ENCODE assay signal across 13 cellular contexts in genomic region chr11:64307795-64308194, GRCh38. TPM values are rescaled to one million over a fixed set of nuclear protein-coding genes. Genes with fewer than 3 reads are reported as not detected.
DNase-seq lines count a peak whose midpoint lies in the region; ATAC-seq, FAIRE-seq and TF ChIP-seq lines count a peak whose summit lies in the region.
"Not testable (repeated sequence)": the region's sequence is repeated elsewhere in the genome, so short reads cannot be mapped to it uniquely, and the experiment has no call there.
"Had no signal": no experiment of that assay in that cellular context is flagged by ENCODE, and none has a peak within 500 bp of the region (broad histone marks: within the 10 kb centered on the region; RNA-seq: fewer than 3 reads in every experiment).

No MANE protein-coding gene starts in this region.

- POLR2A ChIA-PET in A673 (lab: Charles Lee; ENCODE audit: low non-redundant PET): not testable (repeated sequence)
- POLR2A ChIA-PET in activated CD4-positive, alpha-beta T cell treated with anti-CD3 and anti-CD28 coated beads, Interleukin-2, amount 10 ng/mL, durations not matched to agents 7 days and 5 days (lab: Charles Lee): interaction anchor here (0.6 kb wide), 1 partner anchor 10 kb away, joined by 4 read pairs; the partner anchor contains the start of gene PRDX5
- POLR2A ChIA-PET in HepG2 (lab: Yijun Ruan, JAX): interaction anchor here (5.5 kb wide), 1 partner anchor 9 kb away, joined by 103 read pairs; the partner anchor contains the start of genes PRDX5 and TRMT112

- peaks cover 45% of the 10 kb centered on the region for H3K4me1 Mint-ChIP-seq in activated CD4-positive, alpha-beta T cell treated with anti-CD3 and anti-CD28 coated beads, Interleukin-2, amount 10 ng/mL, durations not matched to agents 7 days and 5 days
- H3K4me1 Mint-ChIP-seq in activated naive CD4-positive, alpha-beta T cell treated with anti-CD3 and anti-CD28 coated beads, Interleukin-2, amount 50 U/mL, for 24 hours: peaks cover 28% of the 10 kb centered on the region
- H3K4me1 Mint-ChIP-seq in neural progenitor cell: peaks cover 16% of the 10 kb centered on the region

- H3K4me3 ChIP-seq in A673 (ENCODE audit: low read depth, low read length, poor library complexity, severe bottlenecking); DOHH2 (ENCODE audit: low read length); colonic mucosa; HepG2 (replicated peaks in 1 of 3; ENCODE audit: insufficient read depth in 1 of 3, low read depth in 2 of 3, low read length in 3 of 3); neural progenitor cell: not testable (repeated sequence)
- H3K4me3 ChIP-seq in Peyer's patch: peak overlapping the region in 2 of 4 donors; percentile 96 to 97

- CTCF ChIA-PET in A673 (lab: Charles Lee); HepG2 (lab: Yijun Ruan, JAX; ENCODE audit: low intra/inter-chr PET ratio, low total read pairs): not testable (repeated sequence)
- CTCF ChIA-PET in activated CD4-positive, alpha-beta T cell treated with anti-CD3 and anti-CD28 coated beads, Interleukin-2, amount 10 ng/mL, durations not matched to agents 7 days and 5 days (lab: Charles Lee): interaction anchor here (1.2 to 5.3 kb wide), 2 partner anchors 9 to 24 kb away, joined by 3 to 35 read pairs; partner anchors contain the start of genes PRDX5 and TRMT112

- not testable (repeated sequence) for FAIRE-seq in HepG2 (lab: Jason Lieb, UNC)

- peak overlapping the region; percentile 28 for H3K27ac Mint-ChIP-seq in activated CD4-positive, alpha-beta T cell treated with anti-CD3 and anti-CD28 coated beads, Interleukin-2, amount 10 ng/mL, durations not matched to agents 7 days and 5 days
- not testable (repeated sequence) for H3K27ac Mint-ChIP-seq in activated naive CD4-positive, alpha-beta T cell treated with anti-CD3 and anti-CD28 coated beads, Interleukin-2, amount 50 U/mL, for 24 hours
- peak overlapping the region; percentile 25 for H3K27ac Mint-ChIP-seq in neural progenitor cell

- not testable (repeated sequence) for H2AFZ ChIP-seq in HepG2 (ENCODE audit: low read length); neural progenitor cell (replicated peaks)

- peaks cover 56% of the 10 kb centered on the region for H3K79me2 ChIP-seq in DOHH2 (ENCODE audit: control insufficient read depth, low read length)
- H3K79me2 ChIP-seq in HepG2 (ENCODE audit: insufficient read depth, low read length): peaks cover 15% of the 10 kb centered on the region
- peaks cover 18% of the 10 kb centered on the region for H3K79me2 ChIP-seq in neural progenitor cell (ENCODE audit: low read depth)

- not testable (repeated sequence) for BruUV-seq in A673 (replicated peaks; lab: Mats Ljungman, UMichigan); HepG2 (replicated peaks; lab: Mats Ljungman, UMichigan)

- not testable (repeated sequence) for ATAC-seq in HepG2

- in situ Hi-C loops in HepG2 (cut with HindIII; ENCODE audit: extremely low pct_ligation_motif_present, low pct_unique_long_range_greater_than_20kb): not testable (repeated sequence)

- not testable (repeated sequence) for H3F3A ChIP-seq in DOHH2 (ENCODE audit: control insufficient read depth, insufficient read depth)
- H3F3A ChIP-seq in neural progenitor cell (ENCODE audit: low read depth): peaks cover 14% of the 10 kb centered on the region

- WGBS in HepG2 (ENCODE audit: low lambda C conversion rate): 93% methylated on average over 5 of the region's 5 CpGs

- not testable (repeated sequence) for H4K20me1 ChIP-seq in DOHH2 (ENCODE audit: control insufficient read depth, insufficient read depth, low read depth, low read length); HepG2 (ENCODE audit: insufficient read depth, low read length)
- H4K20me1 ChIP-seq in neural progenitor cell (ENCODE audit: low read depth): peaks cover 18% of the 10 kb centered on the region

- H3K9ac ChIP-seq in colonic mucosa (ENCODE audit: low read depth in 2 of 2, low read length in 2 of 2): peak overlapping the region; percentile 65 to 98
- H3K9ac ChIP-seq in HepG2 (ENCODE audit: insufficient read depth, low read depth, low read length): peak overlapping the region; percentile 81; the same call in 1 of the 2 replicates
- H3K9ac ChIP-seq in neural progenitor cell: not testable (repeated sequence)

- H3K4me1 ChIP-seq in A673 (ENCODE audit: insufficient read depth, low read length, poor library complexity, severe bottlenecking) (peaks cover 12% of the 10 kb centered on the region), DOHH2 (ENCODE audit: control insufficient read depth, low read length) (peaks cover 26% of the 10 kb centered on the region), Peyer's patch (peaks cover 3 to 40% (median 13%) of the 10 kb centered on the region in 4 donors), colonic mucosa (peaks cover 13% of the 10 kb centered on the region), HepG2 (ENCODE audit: insufficient read depth, low read length) (peaks cover 61% of the 10 kb centered on the region)
- not testable (repeated sequence) for H3K4me1 ChIP-seq in neural progenitor cell

- H3K27me3 Mint-ChIP-seq in activated CD4-positive, alpha-beta T cell treated with anti-CD3 and anti-CD28 coated beads, Interleukin-2, amount 10 ng/mL, durations not matched to agents 7 days and 5 days; activated naive CD4-positive, alpha-beta T cell treated with anti-CD3 and anti-CD28 coated beads, Interleukin-2, amount 50 U/mL, for 24 hours: not testable (repeated sequence)
- peaks cover 12% of the 10 kb centered on the region for H3K27me3 Mint-ChIP-seq in neural progenitor cell (ENCODE audit: insufficient read depth, low read depth)

- intact Hi-C loops in A673 (cut with micrococcal nuclease; ENCODE audit: unreplicated experiment); colonic mucosa (cut with DNase I): not testable (repeated sequence)
- intact Hi-C loops in HepG2 (cut with micrococcal nuclease; ENCODE audit: unreplicated experiment): loop anchor here (10.0 kb wide), 1 partner anchor 123 kb away; the partner anchor contains the start of gene STIP1

- not testable (repeated sequence) for H3K9me3 ChIP-seq in A673 (ENCODE audit: low read depth, low read length, poor library complexity, severe bottlenecking); DOHH2 (ENCODE audit: control insufficient read depth, insufficient read depth, low read length); Peyer's patch; colonic mucosa; HepG2 (ENCODE audit: low read length); neural progenitor cell (ENCODE audit: low read depth)

- not testable (repeated sequence) for DNase-seq in A673 (ENCODE audit: low spot score); Peyer's patch; activated CD4-positive, alpha-beta T cell treated with anti-CD3 and anti-CD28 coated beads, Interleukin-2, amount 10 ng/mL, durations not matched to agents 7 days and 5 days; colonic mucosa; HepG2 (ENCODE audit: low spot score); neural progenitor cell (ENCODE audit: low spot score)

- TF ChIP-seq POLR2A in Peyer's patch (IDR thresholded peaks at IDR 0.05); HepG2 (IDR thresholded peaks at IDR 0.05; ENCODE audit: insufficient read depth in 1 of 2, low read depth in 2 of 2, low read length in 2 of 2): not testable (repeated sequence)

- H3K4me2 ChIP-seq in DOHH2 (ENCODE audit: low read length): peak overlapping the region; percentile 87; the same call in 1 of the 2 replicates
- H3K4me2 ChIP-seq in HepG2 (ENCODE audit: low read depth, low read length): peak overlapping the region; percentile 97
- H3K4me2 ChIP-seq in neural progenitor cell: not testable (repeated sequence)

- TF ChIP-seq EP300 in HepG2 (IDR thresholded peaks at IDR 0.05; ENCODE audit: low read depth in 2 of 2, low read length in 2 of 2); HepG2 (CRISPR knock-in tag; IDR thresholded peaks at IDR 0.05; ENCODE audit: borderline replicate concordance): not testable (repeated sequence)

- not testable (repeated sequence) for H3K9me2 ChIP-seq in DOHH2 (replicated peaks; ENCODE audit: control insufficient read depth, low read length)

- TF ChIP-seq CTCF in A673 (conservative IDR thresholded peaks at IDR 0.05; ENCODE audit: low read depth, low read length); DOHH2 (IDR thresholded peaks at IDR 0.05; ENCODE audit: low read depth, low read length, poor library complexity, severe bottlenecking); Peyer's patch (IDR thresholded peaks at IDR 0.05); colonic mucosa (IDR thresholded peaks at IDR 0.05); HepG2 (CRISPR knock-in tag; IDR thresholded peaks at IDR 0.05); neural progenitor cell (IDR thresholded peaks at IDR 0.05): not testable (repeated sequence)

- peak overlapping the region; percentile 14 for H3K27ac ChIP-seq in A673 (ENCODE audit: low read depth, low read length, poor library complexity, severe bottlenecking)
- not testable (repeated sequence) for H3K27ac ChIP-seq in DOHH2 (ENCODE audit: low read depth, low read length); colonic mucosa; neural progenitor cell
- peak overlapping the region in 3 of 4 donors; percentile 85 to 100 (median 98) for H3K27ac ChIP-seq in Peyer's patch
- H3K27ac ChIP-seq in HepG2 (ENCODE audit: extremely low read length, insufficient read depth, low read length): peak overlapping the region; percentile 82

- H3K36me3 ChIP-seq in A673 (ENCODE audit: insufficient read depth, low read length, poor library complexity, severe bottlenecking); colonic mucosa; HepG2 (replicated peaks in 1 of 2; ENCODE audit: control insufficient read depth in 1 of 2, insufficient read depth in 2 of 2, low read length in 2 of 2); neural progenitor cell: not testable (repeated sequence)
- H3K36me3 ChIP-seq in DOHH2 (ENCODE audit: control insufficient read depth, low read length) (peaks cover 44% of the 10 kb centered on the region), Peyer's patch (peaks cover 0 to 16% (median 0%) of the 10 kb centered on the region in 3 donors)

- H3K9me3 Mint-ChIP-seq in activated CD4-positive, alpha-beta T cell treated with anti-CD3 and anti-CD28 coated beads, Interleukin-2, amount 10 ng/mL, durations not matched to agents 7 days and 5 days; activated naive CD4-positive, alpha-beta T cell treated with anti-CD3 and anti-CD28 coated beads, Interleukin-2, amount 50 U/mL, for 24 hours; neural progenitor cell: not testable (repeated sequence)

- TF ChIP-seq RAD21 in HepG2 (CRISPR knock-in tag; IDR thresholded peaks at IDR 0.05): not testable (repeated sequence)

- H3K36me3 Mint-ChIP-seq in activated CD4-positive, alpha-beta T cell treated with anti-CD3 and anti-CD28 coated beads, Interleukin-2, amount 10 ng/mL, durations not matched to agents 7 days and 5 days (ENCODE audit: low read depth): peaks cover 16% of the 10 kb centered on the region
- not testable (repeated sequence) for H3K36me3 Mint-ChIP-seq in activated naive CD4-positive, alpha-beta T cell treated with anti-CD3 and anti-CD28 coated beads, Interleukin-2, amount 50 U/mL, for 24 hours; neural progenitor cell

- H3K4me3 Mint-ChIP-seq in activated CD4-positive, alpha-beta T cell treated with anti-CD3 and anti-CD28 coated beads, Interleukin-2, amount 10 ng/mL, durations not matched to agents 7 days and 5 days: peak overlapping the region; percentile 87
- peak overlapping the region; percentile 45 for H3K4me3 Mint-ChIP-seq in activated naive CD4-positive, alpha-beta T cell treated with anti-CD3 and anti-CD28 coated beads, Interleukin-2, amount 50 U/mL, for 24 hours
- peak overlapping the region; percentile 71 for H3K4me3 Mint-ChIP-seq in neural progenitor cell

- not testable (repeated sequence) for H3K27me3 ChIP-seq in A673 (replicated peaks; ENCODE audit: insufficient read depth, low read depth, low read length, poor library complexity); DOHH2 (ENCODE audit: control insufficient read depth, low read length); Peyer's patch; colonic mucosa; HepG2 (ENCODE audit: control insufficient read depth in 1 of 2, insufficient read depth in 2 of 2, low read length in 2 of 2)
- peaks cover 15% of the 10 kb centered on the region for H3K27me3 ChIP-seq in neural progenitor cell

RNA-seq across cellular contexts. Expression of gene ESRRA, which starts 2.5 kb away (rescaled TPM):
- total RNA-seq in A673 (2021): 56.2 and 63.8 TPM in 2 replicates
- total RNA-seq in Peyer's patch: 100 to 1,000 TPM; 151 to 460 (median 341) TPM
- 10 to 100 TPM; 24.8 to 32.0 TPM for total RNA-seq in activated CD4-positive, alpha-beta T cell treated with anti-CD3 and anti-CD28 coated beads, Interleukin-2, amount 10 ng/mL, durations not matched to agents 7 days and 5 days
- total RNA-seq in colonic mucosa: 100 to 1,000 TPM; 150 to 187 TPM
- total RNA-seq in HepG2 (2016; rRNA removed; fragmentation: Illumina TruSeq; extraction: Trizol): 28.3 and 36.3 TPM in 2 replicates
- 21.0 and 23.1 TPM in 2 replicates for total RNA-seq in HepG2 (2016; cell fraction: cytosol; rRNA removed; fragmentation: Illumina TruSeq; extraction: Trizol; ENCODE audit: low read depth)
- 26.0 and 36.9 TPM in 2 replicates for total RNA-seq in HepG2 (2016; cell fraction: insoluble cytoplasmic fraction; rRNA removed; fragmentation: Illumina TruSeq; extraction: Trizol)
- total RNA-seq in HepG2 (2016; cell fraction: membrane; rRNA removed; fragmentation: Illumina TruSeq; extraction: Trizol): 46.3 and 50.0 TPM in 2 replicates
- 18.8 and 23.8 TPM in 2 replicates for total RNA-seq in HepG2 (2016; cell fraction: nucleus; rRNA removed; fragmentation: Illumina TruSeq; extraction: Trizol)
- 18.1 and 24.3 TPM in 2 replicates for polyA plus RNA-seq in HepG2 (2011; rRNA removed)
- polyA plus RNA-seq in HepG2 (2011; cell fraction: cytosol; rRNA removed): 23.6 and 37.4 TPM in 2 replicates
- 31.2 and 32.0 TPM in 2 replicates for polyA plus RNA-seq in HepG2 (2011; cell fraction: nucleus; rRNA removed)
- polyA plus RNA-seq in HepG2 (2012): 15.3 and 20.7 TPM in 2 replicates
- polyA plus RNA-seq in HepG2 (2016; cell fraction: cytosol; fragmentation: Illumina TruSeq; extraction: Trizol; ENCODE audit: low read depth): 15.0 and 16.3 TPM in 2 replicates
- 19.1 and 21.1 TPM in 2 replicates for polyA plus RNA-seq in HepG2 (2016; cell fraction: insoluble cytoplasmic fraction; fragmentation: Illumina TruSeq; extraction: Trizol; ENCODE audit: low read depth)
- 25.2 and 26.9 TPM in 2 replicates for polyA plus RNA-seq in HepG2 (2016; cell fraction: membrane; fragmentation: Illumina TruSeq; extraction: Trizol; ENCODE audit: low read depth)
- polyA plus RNA-seq in HepG2 (2016; cell fraction: nucleus; fragmentation: Illumina TruSeq; extraction: Trizol; ENCODE audit: insufficient read depth, low read depth): 37.3 and 45.3 TPM in 2 replicates
- 28.9 and 57.4 TPM in 2 replicates for polyA minus RNA-seq in HepG2 (2011; rRNA and poly(A)+ RNA removed; ENCODE audit: low replicate concordance)
- polyA minus RNA-seq in HepG2 (2011; cell fraction: cytosol; rRNA and poly(A)+ RNA removed): 13.1 and 14.8 TPM in 2 replicates
- 10.8 and 12.1 TPM in 2 replicates for polyA minus RNA-seq in HepG2 (2011; cell fraction: nucleus; rRNA and poly(A)+ RNA removed)
- 5.5 and 22.0 TPM in 2 replicates for total RNA-seq in neural progenitor cell (ENCODE audit: low replicate concordance)

RNA-seq across cellular contexts. Expression of gene CATSPERZ, which starts 7.6 kb away (rescaled TPM):
- total RNA-seq in A673 (2021): 1.4 TPM in 1 of 2 replicates, not detected in the other
- total RNA-seq in Peyer's patch: 1 to 10 TPM in 1 of 4 donors, not detected in 3; 9.9 TPM
- not detected for total RNA-seq in activated CD4-positive, alpha-beta T cell treated with anti-CD3 and anti-CD28 coated beads, Interleukin-2, amount 10 ng/mL, durations not matched to agents 7 days and 5 days
- under 1 TPM in 1 of 2 donors, not detected in 1; 0.56 TPM for total RNA-seq in colonic mucosa
- 0.22 and 0.73 TPM in 2 replicates for total RNA-seq in HepG2 (2016; rRNA removed; fragmentation: Illumina TruSeq; extraction: Trizol)
- not detected in 2 replicates for total RNA-seq in HepG2 (2016; cell fraction: cytosol; rRNA removed; fragmentation: Illumina TruSeq; extraction: Trizol; ENCODE audit: low read depth)
- total RNA-seq in HepG2 (2016; cell fraction: insoluble cytoplasmic fraction; rRNA removed; fragmentation: Illumina TruSeq; extraction: Trizol): 0.49 and 0.52 TPM in 2 replicates
- 0.34 TPM in 1 of 2 replicates, not detected in the other for total RNA-seq in HepG2 (2016; cell fraction: membrane; rRNA removed; fragmentation: Illumina TruSeq; extraction: Trizol)
- total RNA-seq in HepG2 (2016; cell fraction: nucleus; rRNA removed; fragmentation: Illumina TruSeq; extraction: Trizol): not detected in 2 replicates
- polyA plus RNA-seq in HepG2 (2011; rRNA removed): 0.16 and 0.48 TPM in 2 replicates
- polyA plus RNA-seq in HepG2 (2011; cell fraction: cytosol; rRNA removed): 0.26 and 0.66 TPM in 2 replicates
- polyA plus RNA-seq in HepG2 (2011; cell fraction: nucleus; rRNA removed): 0.38 TPM in 1 of 2 replicates, not detected in the other
- polyA plus RNA-seq in HepG2 (2012): 0.23 TPM in 1 of 2 replicates, not detected in the other
- polyA plus RNA-seq in HepG2 (2016; cell fraction: cytosol; fragmentation: Illumina TruSeq; extraction: Trizol; ENCODE audit: low read depth): 0.15 and 0.65 TPM in 2 replicates
- 0.59 TPM in 1 of 2 replicates, not detected in the other for polyA plus RNA-seq in HepG2 (2016; cell fraction: insoluble cytoplasmic fraction; fragmentation: Illumina TruSeq; extraction: Trizol; ENCODE audit: low read depth)
- polyA plus RNA-seq in HepG2 (2016; cell fraction: membrane; fragmentation: Illumina TruSeq; extraction: Trizol; ENCODE audit: low read depth): 0.44 TPM in 1 of 2 replicates, not detected in the other
- polyA plus RNA-seq in HepG2 (2016; cell fraction: nucleus; fragmentation: Illumina TruSeq; extraction: Trizol; ENCODE audit: insufficient read depth, low read depth): 1.2 TPM in 1 of 2 replicates, not detected in the other
- polyA minus RNA-seq in HepG2 (2011; rRNA and poly(A)+ RNA removed; ENCODE audit: low replicate concordance): 0.42 TPM in 1 of 2 replicates, not detected in the other
- not detected in 2 replicates for polyA minus RNA-seq in HepG2 (2011; cell fraction: cytosol; rRNA and poly(A)+ RNA removed)
- polyA minus RNA-seq in HepG2 (2011; cell fraction: nucleus; rRNA and poly(A)+ RNA removed): not detected in 2 replicates
- 0.22 TPM in 1 of 2 replicates, not detected in the other for total RNA-seq in neural progenitor cell (ENCODE audit: low replicate concordance)
- total RNA-seq: lower lobe of right lung, osteoblast, skeletal muscle tissue, suprapubic skin had no signal
- polyA plus RNA-seq: fibroblast of lung had no signal

RNA-seq across cellular contexts. Expression of gene TRMT112, which starts 9.6 kb away (rescaled TPM):
- total RNA-seq in A673 (2021): 254 and 270 TPM in 2 replicates
- 100 to 1,000 TPM in 1 of 4 donors, 10 to 100 TPM in 3; 55.3 to 163 (median 63.1) TPM for total RNA-seq in Peyer's patch
- total RNA-seq in activated CD4-positive, alpha-beta T cell treated with anti-CD3 and anti-CD28 coated beads, Interleukin-2, amount 10 ng/mL, durations not matched to agents 7 days and 5 days: 100 to 1,000 TPM; 160 to 171 TPM
- 100 to 1,000 TPM in 1 of 2 donors, 10 to 100 TPM in 1; 75.9 to 184 TPM for total RNA-seq in colonic mucosa
- 409 and 492 TPM in 2 replicates for total RNA-seq in HepG2 (2016; rRNA removed; fragmentation: Illumina TruSeq; extraction: Trizol)
- 143 and 170 TPM in 2 replicates for total RNA-seq in HepG2 (2016; cell fraction: cytosol; rRNA removed; fragmentation: Illumina TruSeq; extraction: Trizol; ENCODE audit: low read depth)
- 431 and 531 TPM in 2 replicates for total RNA-seq in HepG2 (2016; cell fraction: insoluble cytoplasmic fraction; rRNA removed; fragmentation: Illumina TruSeq; extraction: Trizol)
- 166 and 190 TPM in 2 replicates for total RNA-seq in HepG2 (2016; cell fraction: membrane; rRNA removed; fragmentation: Illumina TruSeq; extraction: Trizol)
- total RNA-seq in HepG2 (2016; cell fraction: nucleus; rRNA removed; fragmentation: Illumina TruSeq; extraction: Trizol): 130 and 144 TPM in 2 replicates
- 151 and 186 TPM in 2 replicates for polyA plus RNA-seq in HepG2 (2011; rRNA removed)
- 301 and 330 TPM in 2 replicates for polyA plus RNA-seq in HepG2 (2011; cell fraction: cytosol; rRNA removed)
- 78.5 and 80.8 TPM in 2 replicates for polyA plus RNA-seq in HepG2 (2011; cell fraction: nucleus; rRNA removed)
- 233 and 237 TPM in 2 replicates for polyA plus RNA-seq in HepG2 (2012)
- 138 and 154 TPM in 2 replicates for polyA plus RNA-seq in HepG2 (2016; cell fraction: cytosol; fragmentation: Illumina TruSeq; extraction: Trizol; ENCODE audit: low read depth)
- polyA plus RNA-seq in HepG2 (2016; cell fraction: insoluble cytoplasmic fraction; fragmentation: Illumina TruSeq; extraction: Trizol; ENCODE audit: low read depth): 410 and 435 TPM in 2 replicates
- 153 and 156 TPM in 2 replicates for polyA plus RNA-seq in HepG2 (2016; cell fraction: membrane; fragmentation: Illumina TruSeq; extraction: Trizol; ENCODE audit: low read depth)
- polyA plus RNA-seq in HepG2 (2016; cell fraction: nucleus; fragmentation: Illumina TruSeq; extraction: Trizol; ENCODE audit: insufficient read depth, low read depth): 204 and 210 TPM in 2 replicates
- polyA minus RNA-seq in HepG2 (2011; rRNA and poly(A)+ RNA removed; ENCODE audit: low replicate concordance): 77.3 and 151 TPM in 2 replicates
- polyA minus RNA-seq in HepG2 (2011; cell fraction: cytosol; rRNA and poly(A)+ RNA removed): 51.7 and 73.4 TPM in 2 replicates
- polyA minus RNA-seq in HepG2 (2011; cell fraction: nucleus; rRNA and poly(A)+ RNA removed): 24.2 and 30.1 TPM in 2 replicates
- 257 and 284 TPM in 2 replicates for total RNA-seq in neural progenitor cell (ENCODE audit: low replicate concordance)

RNA-seq across cellular contexts. Expression of gene PRDX5, which starts 10.1 kb away (rescaled TPM):
- total RNA-seq in A673 (2021) (206 and 221 TPM in 2 replicates), Peyer's patch (100 to 1,000 TPM; 202 to 345 (median 268) TPM), colonic mucosa (100 to 1,000 TPM; 301 to 425 TPM), HepG2 (2016; rRNA removed; fragmentation: Illumina TruSeq; extraction: Trizol) (215 and 266 TPM in 2 replicates), neural progenitor cell (ENCODE audit: low replicate concordance) (111 and 182 TPM in 2 replicates)
- 100 to 1,000 TPM in 1 of 2 experiments, 10 to 100 TPM in 1; 97.4 to 106 TPM for total RNA-seq in activated CD4-positive, alpha-beta T cell treated with anti-CD3 and anti-CD28 coated beads, Interleukin-2, amount 10 ng/mL, durations not matched to agents 7 days and 5 days
- 189 and 238 TPM in 2 replicates for total RNA-seq in HepG2 (2016; cell fraction: cytosol; rRNA removed; fragmentation: Illumina TruSeq; extraction: Trizol; ENCODE audit: low read depth)
- 225 and 290 TPM in 2 replicates for total RNA-seq in HepG2 (2016; cell fraction: insoluble cytoplasmic fraction; rRNA removed; fragmentation: Illumina TruSeq; extraction: Trizol)
- total RNA-seq in HepG2 (2016; cell fraction: membrane; rRNA removed; fragmentation: Illumina TruSeq; extraction: Trizol): 184 and 217 TPM in 2 replicates
- total RNA-seq in HepG2 (2016; cell fraction: nucleus; rRNA removed; fragmentation: Illumina TruSeq; extraction: Trizol): 61.4 and 65.1 TPM in 2 replicates
- polyA plus RNA-seq in HepG2 (2011; rRNA removed): 288 and 311 TPM in 2 replicates
- polyA plus RNA-seq in HepG2 (2011; cell fraction: cytosol; rRNA removed): 480 and 511 TPM in 2 replicates
- polyA plus RNA-seq in HepG2 (2011; cell fraction: nucleus; rRNA removed): 86.1 and 95.5 TPM in 2 replicates
- polyA plus RNA-seq in HepG2 (2012): 188 and 213 TPM in 2 replicates
- polyA plus RNA-seq in HepG2 (2016; cell fraction: cytosol; fragmentation: Illumina TruSeq; extraction: Trizol; ENCODE audit: low read depth): 258 and 314 TPM in 2 replicates
- 351 and 378 TPM in 2 replicates for polyA plus RNA-seq in HepG2 (2016; cell fraction: insoluble cytoplasmic fraction; fragmentation: Illumina TruSeq; extraction: Trizol; ENCODE audit: low read depth)
- polyA plus RNA-seq in HepG2 (2016; cell fraction: membrane; fragmentation: Illumina TruSeq; extraction: Trizol; ENCODE audit: low read depth): 187 and 232 TPM in 2 replicates
- 155 and 156 TPM in 2 replicates for polyA plus RNA-seq in HepG2 (2016; cell fraction: nucleus; fragmentation: Illumina TruSeq; extraction: Trizol; ENCODE audit: insufficient read depth, low read depth)
- 66.0 and 255 TPM in 2 replicates for polyA minus RNA-seq in HepG2 (2011; rRNA and poly(A)+ RNA removed; ENCODE audit: low replicate concordance)
- polyA minus RNA-seq in HepG2 (2011; cell fraction: cytosol; rRNA and poly(A)+ RNA removed): 56.2 and 60.1 TPM in 2 replicates
- 17.0 and 18.0 TPM in 2 replicates for polyA minus RNA-seq in HepG2 (2011; cell fraction: nucleus; rRNA and poly(A)+ RNA removed)

RNA-seq across cellular contexts. Expression of gene KCNK4, which starts 16.7 kb away (rescaled TPM):
- 0.26 TPM in 1 of 2 replicates, not detected in the other for total RNA-seq in A673 (2021)
- total RNA-seq in Peyer's patch: not detected
- not detected for total RNA-seq in activated CD4-positive, alpha-beta T cell treated with anti-CD3 and anti-CD28 coated beads, Interleukin-2, amount 10 ng/mL, durations not matched to agents 7 days and 5 days
- total RNA-seq in colonic mucosa: not detected
- total RNA-seq in HepG2 (2016; rRNA removed; fragmentation: Illumina TruSeq; extraction: Trizol): not detected in 2 replicates
- not detected in 2 replicates for total RNA-seq in HepG2 (2016; cell fraction: cytosol; rRNA removed; fragmentation: Illumina TruSeq; extraction: Trizol; ENCODE audit: low read depth)
- total RNA-seq in HepG2 (2016; cell fraction: insoluble cytoplasmic fraction; rRNA removed; fragmentation: Illumina TruSeq; extraction: Trizol): not detected in 2 replicates
- total RNA-seq in HepG2 (2016; cell fraction: membrane; rRNA removed; fragmentation: Illumina TruSeq; extraction: Trizol): not detected in 2 replicates
- not detected in 2 replicates for total RNA-seq in HepG2 (2016; cell fraction: nucleus; rRNA removed; fragmentation: Illumina TruSeq; extraction: Trizol)
- not detected in 2 replicates for polyA plus RNA-seq in HepG2 (2011; rRNA removed)
- not detected in 2 replicates for polyA plus RNA-seq in HepG2 (2011; cell fraction: cytosol; rRNA removed)
- not detected in 2 replicates for polyA plus RNA-seq in HepG2 (2011; cell fraction: nucleus; rRNA removed)
- polyA plus RNA-seq in HepG2 (2012): not detected in 2 replicates
- not detected in 2 replicates for polyA plus RNA-seq in HepG2 (2016; cell fraction: cytosol; fragmentation: Illumina TruSeq; extraction: Trizol; ENCODE audit: low read depth)
- not detected in 2 replicates for polyA plus RNA-seq in HepG2 (2016; cell fraction: insoluble cytoplasmic fraction; fragmentation: Illumina TruSeq; extraction: Trizol; ENCODE audit: low read depth)
- not detected in 2 replicates for polyA plus RNA-seq in HepG2 (2016; cell fraction: membrane; fragmentation: Illumina TruSeq; extraction: Trizol; ENCODE audit: low read depth)
- polyA plus RNA-seq in HepG2 (2016; cell fraction: nucleus; fragmentation: Illumina TruSeq; extraction: Trizol; ENCODE audit: insufficient read depth, low read depth): not detected in 2 replicates
- 0.21 TPM in 1 of 2 replicates, not detected in the other for polyA minus RNA-seq in HepG2 (2011; rRNA and poly(A)+ RNA removed; ENCODE audit: low replicate concordance)
- polyA minus RNA-seq in HepG2 (2011; cell fraction: cytosol; rRNA and poly(A)+ RNA removed): not detected in 2 replicates
- polyA minus RNA-seq in HepG2 (2011; cell fraction: nucleus; rRNA and poly(A)+ RNA removed): not detected in 2 replicates
- 0.19 TPM in 1 of 2 replicates, not detected in the other for total RNA-seq in neural progenitor cell (ENCODE audit: low replicate concordance)
- total RNA-seq: fibroblast of lung, lower lobe of right lung, skeletal muscle tissue, suprapubic skin had no signal
- polyA plus RNA-seq: fibroblast of lung had no signal
